In the genomic region with DNA sequence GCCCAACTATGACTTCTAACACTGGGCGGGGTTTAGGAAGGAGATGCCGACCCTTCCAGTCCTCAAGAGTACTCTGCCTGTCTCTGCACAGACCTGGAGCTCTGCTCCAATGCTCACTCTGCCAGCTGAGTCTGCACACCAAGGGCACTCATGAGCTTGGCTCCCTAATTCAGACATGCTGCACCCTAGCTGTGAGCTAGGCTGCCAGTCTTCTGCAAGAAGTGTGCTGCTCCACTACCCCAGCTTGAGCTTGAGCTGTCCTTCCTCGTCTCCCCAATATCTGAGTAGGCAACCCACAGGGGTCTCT, we compare ENCODE assay signal across 8 cellular contexts. TPM values are rescaled to one million over a fixed set of nuclear protein-coding genes. Genes with fewer than 3 reads are reported as not detected.
DNase-seq lines count a peak whose midpoint lies in the region; ATAC-seq and TF ChIP-seq lines count a peak whose summit lies in the region.

No MANE protein-coding gene starts in this region.

- peaks cover 60% of the 10 kb centered on the region for H4K20me1 ChIP-seq in DND-41 (ENCODE audit: insufficient read depth, low read length)

- H3K27me3 ChIP-seq in DND-41 (ENCODE audit: insufficient read depth, low read length, poor library complexity) = no peaks in the 10 kb centered on the region
- no peaks in the 10 kb centered on the region for H3K27me3 ChIP-seq in adipocyte (replicated peaks; ENCODE audit: control insufficient read depth, insufficient read depth, low read length)

- no peak overlapping the region for H3K4me2 ChIP-seq in DND-41 (ENCODE audit: insufficient read depth, low read length)

- H2AFZ ChIP-seq in DND-41 (ENCODE audit: low read depth, low read length) = no peak overlapping the region

- peaks cover 93% of the 10 kb centered on the region for H3K79me2 ChIP-seq in DND-41 (ENCODE audit: insufficient read depth, low read length)

- no peaks in the 10 kb centered on the region for H3K9me3 ChIP-seq in DND-41 (ENCODE audit: insufficient read depth, low read length, severe bottlenecking)
- H3K9me3 ChIP-seq in adipocyte (ENCODE audit: control insufficient read depth, low read length) = no peaks in the 10 kb centered on the region
- no peaks in the 10 kb centered on the region for H3K9me3 ChIP-seq in mucosa of descending colon

- TF ChIP-seq CTCF in DND-41 (IDR thresholded peaks at IDR 0.05; ENCODE audit: borderline replicate concordance, extremely low read depth, low read length, poor library complexity, severe bottlenecking) = no peak
- no peak for TF ChIP-seq CTCF in mucosa of descending colon (IDR thresholded peaks at IDR 0.05)

- no peak for DNase-seq in DND-41
- no peak for DNase-seq in adipocyte (ENCODE audit: low read depth)
- DNase-seq in mucosa of descending colon = no peak
- no peak for DNase-seq in mesenteric fat pad (ENCODE audit: low spot score)

- H3K9ac ChIP-seq in DND-41 (ENCODE audit: low read depth, low read length) = no peak overlapping the region
- peak overlapping the region; percentile 20 for H3K9ac ChIP-seq in adipocyte (ENCODE audit: low read length)

- ATAC-seq in DND-41 (ENCODE audit: insufficient read depth, low read depth) (peak; percentile 28; the same call in 2 of the 3 replicates), HG02938 (IDR thresholded peaks at IDR 0.05; ENCODE audit: unreplicated experiment) (peak; percentile 17), mucosa of descending colon (peak; percentile 54), GM19328 (IDR thresholded peaks at IDR 0.05; ENCODE audit: unreplicated experiment) (no peak), HG03196 (IDR thresholded peaks at IDR 0.05; ENCODE audit: unreplicated experiment) (no peak), HG03025 (IDR thresholded peaks at IDR 0.05; ENCODE audit: low FRiP score, unreplicated experiment) (no peak)

- H3K4me1 ChIP-seq in DND-41 (ENCODE audit: insufficient read depth, low read length) (peaks cover 18% of the 10 kb centered on the region), adipocyte (ENCODE audit: control insufficient read depth, insufficient read depth, low read length) (peaks cover 33% of the 10 kb centered on the region), mucosa of descending colon (ENCODE audit: low read depth) (peaks cover 4% of the 10 kb centered on the region)

- no peak overlapping the region for H3K27ac ChIP-seq in DND-41 (ENCODE audit: low read length)

- H3K4me3 ChIP-seq in DND-41 (ENCODE audit: low read depth in 1 of 2, low read length in 2 of 2) (no peak overlapping the region), adipocyte (ENCODE audit: low read length) (peak overlapping the region; percentile 67), mucosa of descending colon (no peak overlapping the region)

- intact Hi-C loops in mucosa of descending colon (cut with DNase I, micrococcal nuclease) = no loop called here

- H3K36me3 ChIP-seq in DND-41 (ENCODE audit: insufficient read depth, low read length) = no peaks in the 10 kb centered on the region
- no peaks in the 10 kb centered on the region for H3K36me3 ChIP-seq in adipocyte (ENCODE audit: control insufficient read depth, insufficient read depth, low read length, severe bottlenecking)
- no peaks in the 10 kb centered on the region for H3K36me3 ChIP-seq in mucosa of descending colon (ENCODE audit: low read depth)

RNA-seq across cellular contexts. Expression of gene TP53BP2, which starts 13.2 kb away (rescaled TPM):
- total RNA-seq in mucosa of descending colon = 10 to 100 TPM; 30.6 to 34.5 (median 32.5) TPM
- 26.9 TPM for total RNA-seq in mesenteric fat pad

Comparison
In these comparisons a context has a peak if more than half of its experiments do, and no peak if none do; other contexts are left out.
1. ATAC-seq: peak in DND-41 (single experiment), HG02938 (single experiment) and mucosa of descending colon (single experiment); none in GM19328 (single experiment), HG03196 (single experiment) and HG03025 (single experiment).